ENCODE assay signal across 1 cellular context in genomic region chr13:110615322-110616102, GRCh38.
TF ChIP-seq lines count a peak whose summit lies in the region.

Gene NAXD, plus strand, starts transcription at chr13:110615545. Its CDS starts 57 bp downstream, at chr13:110615602.

TF ChIP-seq in GM12878, 131 proteins besides CTCF, POLR2A, EP300 and RAD21 (continued from another document):
- no peak for TF ChIP-seq JUND (IDR thresholded peaks at IDR 0.05; ENCODE audit: low read depth, low read length)
